ENCODE assay signal across 1 cellular context in the genomic region with DNA sequence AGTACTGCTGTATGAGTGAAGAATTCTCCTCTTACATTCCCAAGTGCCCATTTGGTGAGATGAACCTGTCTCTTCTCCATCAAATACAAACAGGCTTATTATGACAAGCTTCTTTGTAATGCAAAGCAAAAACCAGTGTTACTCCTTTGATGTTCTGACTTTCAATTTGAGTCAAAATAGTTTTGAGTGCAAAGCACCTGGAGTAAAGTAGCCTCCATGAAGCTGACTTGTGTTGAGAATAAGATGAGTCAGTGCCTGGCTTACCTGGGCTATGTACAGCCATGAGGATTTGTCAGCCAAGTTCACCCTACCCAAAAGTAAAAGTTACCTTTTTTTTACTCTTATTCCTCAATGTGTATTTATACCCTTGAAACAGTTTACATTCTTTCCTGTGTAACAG.
TF ChIP-seq lines count a peak whose summit lies in the region.

No MANE protein-coding gene starts in this region.

TF ChIP-seq in GM12878, 131 proteins besides CTCF, POLR2A, EP300 and RAD21 (continued from another document):
- TF ChIP-seq, protein P1, sequence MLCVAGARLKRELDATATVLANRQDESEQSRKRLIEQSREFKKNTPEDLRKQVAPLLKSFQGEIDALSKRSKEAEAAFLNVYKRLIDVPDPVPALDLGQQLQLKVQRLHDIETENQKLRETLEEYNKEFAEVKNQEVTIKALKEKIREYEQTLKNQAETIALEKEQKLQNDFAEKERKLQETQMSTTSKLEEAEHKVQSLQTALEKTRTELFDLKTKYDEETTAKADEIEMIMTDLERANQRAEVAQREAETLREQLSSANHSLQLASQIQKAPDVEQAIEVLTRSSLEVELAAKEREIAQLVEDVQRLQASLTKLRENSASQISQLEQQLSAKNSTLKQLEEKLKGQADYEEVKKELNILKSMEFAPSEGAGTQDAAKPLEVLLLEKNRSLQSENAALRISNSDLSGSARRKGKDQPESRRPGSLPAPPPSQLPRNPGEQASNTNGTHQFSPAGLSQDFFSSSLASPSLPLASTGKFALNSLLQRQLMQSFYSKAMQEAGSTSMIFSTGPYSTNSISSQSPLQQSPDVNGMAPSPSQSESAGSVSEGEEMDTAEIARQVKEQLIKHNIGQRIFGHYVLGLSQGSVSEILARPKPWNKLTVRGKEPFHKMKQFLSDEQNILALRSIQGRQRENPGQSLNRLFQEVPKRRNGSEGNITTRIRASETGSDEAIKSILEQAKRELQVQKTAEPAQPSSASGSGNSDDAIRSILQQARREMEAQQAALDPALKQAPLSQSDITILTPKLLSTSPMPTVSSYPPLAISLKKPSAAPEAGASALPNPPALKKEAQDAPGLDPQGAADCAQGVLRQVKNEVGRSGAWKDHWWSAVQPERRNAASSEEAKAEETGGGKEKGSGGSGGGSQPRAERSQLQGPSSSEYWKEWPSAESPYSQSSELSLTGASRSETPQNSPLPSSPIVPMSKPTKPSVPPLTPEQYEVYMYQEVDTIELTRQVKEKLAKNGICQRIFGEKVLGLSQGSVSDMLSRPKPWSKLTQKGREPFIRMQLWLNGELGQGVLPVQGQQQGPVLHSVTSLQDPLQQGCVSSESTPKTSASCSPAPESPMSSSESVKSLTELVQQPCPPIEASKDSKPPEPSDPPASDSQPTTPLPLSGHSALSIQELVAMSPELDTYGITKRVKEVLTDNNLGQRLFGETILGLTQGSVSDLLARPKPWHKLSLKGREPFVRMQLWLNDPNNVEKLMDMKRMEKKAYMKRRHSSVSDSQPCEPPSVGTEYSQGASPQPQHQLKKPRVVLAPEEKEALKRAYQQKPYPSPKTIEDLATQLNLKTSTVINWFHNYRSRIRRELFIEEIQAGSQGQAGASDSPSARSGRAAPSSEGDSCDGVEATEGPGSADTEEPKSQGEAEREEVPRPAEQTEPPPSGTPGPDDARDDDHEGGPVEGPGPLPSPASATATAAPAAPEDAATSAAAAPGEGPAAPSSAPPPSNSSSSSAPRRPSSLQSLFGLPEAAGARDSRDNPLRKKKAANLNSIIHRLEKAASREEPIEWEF (IDR thresholded peaks at IDR 0.05; ENCODE audit: insufficient replicate concordance, low read depth, low read length) = no peak
- TF ChIP-seq, protein P2, sequence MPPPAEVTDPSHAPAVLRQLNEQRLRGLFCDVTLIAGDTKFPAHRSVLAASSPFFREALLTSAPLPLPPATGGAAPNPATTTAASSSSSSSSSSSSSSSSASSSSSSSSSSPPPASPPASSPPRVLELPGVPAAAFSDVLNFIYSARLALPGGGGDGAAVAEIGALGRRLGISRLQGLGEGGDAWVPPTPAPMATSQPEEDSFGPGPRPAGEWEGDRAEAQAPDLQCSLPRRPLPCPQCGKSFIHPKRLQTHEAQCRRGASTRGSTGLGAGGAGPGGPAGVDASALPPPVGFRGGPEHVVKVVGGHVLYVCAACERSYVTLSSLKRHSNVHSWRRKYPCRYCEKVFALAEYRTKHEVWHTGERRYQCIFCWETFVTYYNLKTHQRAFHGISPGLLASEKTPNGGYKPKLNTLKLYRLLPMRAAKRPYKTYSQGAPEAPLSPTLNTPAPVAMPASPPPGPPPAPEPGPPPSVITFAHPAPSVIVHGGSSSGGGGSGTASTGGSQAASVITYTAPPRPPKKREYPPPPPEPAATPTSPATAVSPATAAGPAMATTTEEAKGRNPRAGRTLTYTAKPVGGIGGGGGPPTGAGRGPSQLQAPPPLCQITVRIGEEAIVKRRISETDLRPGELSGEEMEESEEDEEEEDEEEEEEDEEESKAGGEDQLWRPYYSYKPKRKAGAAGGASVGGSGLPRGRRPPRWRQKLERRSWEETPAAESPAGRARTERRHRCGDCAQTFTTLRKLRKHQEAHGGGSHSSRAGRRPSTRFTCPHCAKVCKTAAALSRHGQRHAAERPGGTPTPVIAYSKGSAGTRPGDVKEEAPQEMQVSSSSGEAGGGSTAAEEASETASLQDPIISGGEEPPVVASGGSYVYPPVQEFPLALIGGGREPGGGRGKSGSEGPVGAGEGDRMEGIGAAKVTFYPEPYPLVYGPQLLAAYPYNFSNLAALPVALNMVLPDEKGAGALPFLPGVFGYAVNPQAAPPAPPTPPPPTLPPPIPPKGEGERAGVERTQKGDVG (CRISPR knock-in tag; IDR thresholded peaks at IDR 0.05) = no peak
TF ChIP-seq in GM12878: peak in this region for 1.
